1 cellular context compared by ENCODE assay signal in the genomic region with DNA sequence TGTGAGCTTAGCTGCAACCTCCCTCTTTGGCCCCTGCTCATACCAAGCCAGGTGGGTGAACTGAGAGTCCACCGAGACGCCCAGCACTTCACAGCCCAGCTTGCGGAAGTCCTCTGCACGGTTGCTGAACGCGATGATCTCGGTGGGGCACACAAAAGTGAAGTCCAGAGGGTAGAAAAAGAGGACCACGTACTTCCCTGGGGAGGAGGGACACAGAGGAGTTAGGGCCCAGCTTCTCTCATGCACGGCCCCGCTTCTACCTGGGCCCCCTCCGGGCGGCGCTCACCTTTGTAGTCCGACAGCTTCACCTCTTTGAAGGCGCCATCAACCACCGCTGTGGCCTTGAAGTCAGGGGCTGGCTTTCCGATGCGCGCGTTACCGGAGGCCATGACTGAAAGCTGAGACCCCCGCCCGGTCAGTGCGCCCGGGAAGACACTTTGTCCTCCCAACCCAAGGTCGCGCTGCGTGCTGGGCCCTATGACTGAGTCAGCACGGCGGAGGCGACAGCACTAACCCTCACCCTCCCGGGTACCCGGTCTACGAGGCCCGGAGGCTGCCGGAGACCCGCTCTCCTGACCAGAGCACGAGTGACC.
TF ChIP-seq lines count a peak whose summit lies in the region.

No MANE protein-coding gene starts in this region.

TF ChIP-seq in liver, 16 proteins besides CTCF, POLR2A, EP300 and RAD21 (continued from another document):
- TF ChIP-seq ZBTB33 (IDR thresholded peaks at IDR 0.05) (no peak), FOXA1 (IDR thresholded peaks at IDR 0.05) (no peak), FOXA2 (IDR thresholded peaks at IDR 0.05) (no peak), GABPA (IDR thresholded peaks at IDR 0.05 in 1 of 2, conservative IDR thresholded peaks at IDR 0.05 in 1 of 2) (no peak), TAF1 (conservative IDR thresholded peaks at IDR 0.05) (no peak), SP1 (IDR thresholded peaks at IDR 0.05) (no peak)
- TF ChIP-seq, protein P1, sequence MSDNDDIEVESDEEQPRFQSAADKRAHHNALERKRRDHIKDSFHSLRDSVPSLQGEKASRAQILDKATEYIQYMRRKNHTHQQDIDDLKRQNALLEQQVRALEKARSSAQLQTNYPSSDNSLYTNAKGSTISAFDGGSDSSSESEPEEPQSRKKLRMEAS (IDR thresholded peaks at IDR 0.05) = no peak
- TF ChIP-seq, protein P2, sequence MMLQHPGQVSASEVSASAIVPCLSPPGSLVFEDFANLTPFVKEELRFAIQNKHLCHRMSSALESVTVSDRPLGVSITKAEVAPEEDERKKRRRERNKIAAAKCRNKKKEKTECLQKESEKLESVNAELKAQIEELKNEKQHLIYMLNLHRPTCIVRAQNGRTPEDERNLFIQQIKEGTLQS (IDR thresholded peaks at IDR 0.05) = no peak
